10 cellular contexts compared by ENCODE assay signal in genomic region chr7:16514729-16515128, GRCh38. TPM values are rescaled to one million over a fixed set of nuclear protein-coding genes. Genes with fewer than 3 reads are reported as not detected.
"Had no signal": no experiment of that assay in that cellular context is flagged by ENCODE, and none has a peak within 500 bp of the region (broad histone marks: within the 10 kb centered on the region; RNA-seq: fewer than 3 reads in every experiment).

No MANE protein-coding gene starts in this region.

- H3K4me2 ChIP-seq: KMS-11 had no signal

- H3K9ac ChIP-seq: KMS-11 had no signal

- ATAC-seq: HepG2 had no signal

- DNase-seq: IMR-90, KBM-7, KG1 had no signal

- FAIRE-seq: HepG2, HTR-8/SVneo had no signal

- H3K27ac ChIP-seq: HL-60, KMS-11 had no signal

RNA-seq across cellular contexts. Expression of gene LRRC72, which starts 11.9 kb away (rescaled TPM):
- total RNA-seq: HepG2, HT-29, HT1080, IMR-90 had no signal
- polyA plus RNA-seq: HepG2, IgD-negative memory B cell, IMR-90 had no signal

RNA-seq across cellular contexts. Expression of gene SOSTDC1, which starts 49.2 kb away (rescaled TPM):
- total RNA-seq: HepG2, HT1080, IMR-90 had no signal
- polyA plus RNA-seq: HepG2, IgD-negative memory B cell had no signal
